Comparison of ENCODE assay signal across 1 cellular context in the genomic region with DNA sequence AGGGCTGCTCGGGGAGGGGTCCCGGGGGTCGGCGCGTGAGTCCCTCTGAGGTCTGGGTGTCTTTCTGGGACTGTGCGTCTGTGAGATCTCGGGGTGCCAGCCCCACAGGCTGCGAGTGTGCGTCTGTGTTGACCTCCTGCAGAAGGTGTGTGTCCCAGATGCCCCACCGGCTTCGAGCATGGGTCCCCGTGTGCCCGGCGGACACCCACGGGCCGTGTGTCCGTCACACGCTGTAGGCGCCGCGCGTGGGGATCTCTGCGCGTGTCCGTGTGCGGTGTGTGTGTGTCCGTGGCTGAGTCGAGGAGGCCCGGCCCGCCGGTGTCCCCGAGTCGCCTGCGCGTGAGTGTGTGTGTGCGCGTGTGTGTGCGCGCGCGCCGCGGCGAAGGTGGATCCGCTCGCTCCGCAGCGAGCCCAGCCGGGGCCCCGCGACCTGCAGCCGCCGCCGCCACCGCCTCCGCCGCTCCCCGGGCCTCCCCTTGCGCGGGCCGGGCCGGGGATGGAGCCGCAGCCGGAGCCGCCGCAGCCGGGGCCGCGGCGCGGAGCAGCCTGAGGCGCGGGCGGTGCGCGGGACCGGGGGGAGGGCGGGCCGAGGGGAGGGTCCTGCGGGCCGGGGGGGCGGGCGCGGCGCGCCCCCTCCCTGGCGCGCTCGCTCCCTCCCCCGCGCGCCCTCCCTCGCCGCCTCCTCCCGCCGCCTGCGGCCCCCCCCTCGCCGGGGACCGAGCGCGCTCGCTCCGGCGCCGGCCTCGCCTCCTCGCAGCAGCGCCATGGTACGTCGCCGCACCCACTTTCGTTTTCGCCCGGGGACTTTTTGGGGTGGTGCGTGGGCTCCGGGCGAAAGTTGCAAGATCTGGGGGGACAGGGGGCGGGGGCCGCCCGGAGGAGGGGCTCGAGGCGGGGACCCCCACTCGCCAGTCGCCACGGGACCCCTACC.
TF ChIP-seq lines count a peak whose summit lies in the region.

No MANE protein-coding gene starts in this region.

TF ChIP-seq in K562, 482 proteins besides CTCF, POLR2A, EP300 and RAD21 (continued from another document and continues in another):
- TF ChIP-seq ARID4B (CRISPR knock-in tag; IDR thresholded peaks at IDR 0.05) (peak; percentile 21; the same call in 1 of the 2 replicates), SMAD3 (CRISPR knock-in tag; conservative IDR thresholded peaks at IDR 0.05) (no peak), PML (IDR thresholded peaks at IDR 0.05; ENCODE audit: low read length) (no peak), PYGO2 (tag; IDR thresholded peaks at IDR 0.05) (no peak), RBFOX2 (IDR thresholded peaks at IDR 0.05; ENCODE audit: low read depth, low read length) (0 out of 2 replicates have a peak, but pooled peaks have one; percentile 28), ZBTB2 (IDR thresholded peaks at IDR 0.05) (peak; percentile 77), GATAD2A (IDR thresholded peaks at IDR 0.05) (peak; percentile 42; the same call in 1 of the 2 replicates), MXI1 (IDR thresholded peaks at IDR 0.05; ENCODE audit: low read depth, low read length) (no peak), POLR2H (tag; IDR thresholded peaks at IDR 0.05; ENCODE audit: low read depth) (no peak), ZNF146 (CRISPR knock-in tag; IDR thresholded peaks at IDR 0.05; ENCODE audit: unreplicated experiment) (no peak), ZMIZ1 (IDR thresholded peaks at IDR 0.05; ENCODE audit: low read depth in 2 of 2, low read length in 2 of 2) (no peak), CREBBP (IDR thresholded peaks at IDR 0.05; ENCODE audit: low read depth, low read length) (no peak), NFIC (IDR thresholded peaks at IDR 0.05) (peak; percentile 17; the same call in 1 of the 2 replicates), POLR2AphosphoS5 (IDR thresholded peaks at IDR 0.05; ENCODE audit: control insufficient read depth, insufficient read depth, low read depth, low read length) (peak; percentile 68), JUN (IDR thresholded peaks at IDR 0.05; ENCODE audit: borderline replicate concordance, low read depth, low read length) (no peak), JUN (CRISPR knock-in tag; IDR thresholded peaks at IDR 0.05; ENCODE audit: borderline replicate concordance) (no peak), BRD9 (IDR thresholded peaks at IDR 0.05; ENCODE audit: low read depth, partially characterized antibody) (no peak), MYC (IDR thresholded peaks at IDR 0.05; ENCODE audit: low read depth, low read length) (peak; percentile 7; the same call in 1 of the 2 replicates), MYC (CRISPR knock-in tag; IDR thresholded peaks at IDR 0.05; ENCODE audit: borderline replicate concordance, low read depth) (no peak), NCOR1 (IDR thresholded peaks at IDR 0.05) (no peak)
- TF ChIP-seq, protein P1, sequence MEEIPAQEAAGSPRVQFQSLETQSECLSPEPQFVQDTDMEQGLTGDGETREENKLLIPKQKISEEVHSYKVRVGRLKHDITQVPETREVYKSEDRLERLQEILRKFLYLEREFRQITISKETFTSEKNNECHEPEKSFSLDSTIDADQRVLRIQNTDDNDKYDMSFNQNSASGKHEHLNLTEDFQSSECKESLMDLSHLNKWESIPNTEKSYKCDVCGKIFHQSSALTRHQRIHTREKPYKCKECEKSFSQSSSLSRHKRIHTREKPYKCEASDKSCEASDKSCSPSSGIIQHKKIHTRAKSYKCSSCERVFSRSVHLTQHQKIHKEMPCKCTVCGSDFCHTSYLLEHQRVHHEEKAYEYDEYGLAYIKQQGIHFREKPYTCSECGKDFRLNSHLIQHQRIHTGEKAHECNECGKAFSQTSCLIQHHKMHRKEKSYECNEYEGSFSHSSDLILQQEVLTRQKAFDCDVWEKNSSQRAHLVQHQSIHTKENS (CRISPR knock-in tag; IDR thresholded peaks at IDR 0.05): no peak
- TF ChIP-seq, protein P2, sequence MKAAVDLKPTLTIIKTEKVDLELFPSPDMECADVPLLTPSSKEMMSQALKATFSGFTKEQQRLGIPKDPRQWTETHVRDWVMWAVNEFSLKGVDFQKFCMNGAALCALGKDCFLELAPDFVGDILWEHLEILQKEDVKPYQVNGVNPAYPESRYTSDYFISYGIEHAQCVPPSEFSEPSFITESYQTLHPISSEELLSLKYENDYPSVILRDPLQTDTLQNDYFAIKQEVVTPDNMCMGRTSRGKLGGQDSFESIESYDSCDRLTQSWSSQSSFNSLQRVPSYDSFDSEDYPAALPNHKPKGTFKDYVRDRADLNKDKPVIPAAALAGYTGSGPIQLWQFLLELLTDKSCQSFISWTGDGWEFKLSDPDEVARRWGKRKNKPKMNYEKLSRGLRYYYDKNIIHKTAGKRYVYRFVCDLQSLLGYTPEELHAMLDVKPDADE (conservative IDR thresholded peaks at IDR 0.05; ENCODE audit: control insufficient read depth, low read depth, low read length): 0 out of 2 replicates have a peak, but pooled peaks have one; percentile 17
- TF ChIP-seq, protein P3, sequence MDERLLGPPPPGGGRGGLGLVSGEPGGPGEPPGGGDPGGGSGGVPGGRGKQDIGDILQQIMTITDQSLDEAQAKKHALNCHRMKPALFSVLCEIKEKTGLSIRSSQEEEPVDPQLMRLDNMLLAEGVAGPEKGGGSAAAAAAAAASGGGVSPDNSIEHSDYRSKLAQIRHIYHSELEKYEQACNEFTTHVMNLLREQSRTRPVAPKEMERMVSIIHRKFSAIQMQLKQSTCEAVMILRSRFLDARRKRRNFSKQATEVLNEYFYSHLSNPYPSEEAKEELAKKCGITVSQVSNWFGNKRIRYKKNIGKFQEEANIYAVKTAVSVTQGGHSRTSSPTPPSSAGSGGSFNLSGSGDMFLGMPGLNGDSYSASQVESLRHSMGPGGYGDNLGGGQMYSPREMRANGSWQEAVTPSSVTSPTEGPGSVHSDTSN (CRISPR knock-in tag; IDR thresholded peaks at IDR 0.05; ENCODE audit: low read depth): no peak
- TF ChIP-seq, protein P3 (tag; conservative IDR thresholded peaks at IDR 0.05; ENCODE audit: low read depth): no peak
